In the genomic region with DNA sequence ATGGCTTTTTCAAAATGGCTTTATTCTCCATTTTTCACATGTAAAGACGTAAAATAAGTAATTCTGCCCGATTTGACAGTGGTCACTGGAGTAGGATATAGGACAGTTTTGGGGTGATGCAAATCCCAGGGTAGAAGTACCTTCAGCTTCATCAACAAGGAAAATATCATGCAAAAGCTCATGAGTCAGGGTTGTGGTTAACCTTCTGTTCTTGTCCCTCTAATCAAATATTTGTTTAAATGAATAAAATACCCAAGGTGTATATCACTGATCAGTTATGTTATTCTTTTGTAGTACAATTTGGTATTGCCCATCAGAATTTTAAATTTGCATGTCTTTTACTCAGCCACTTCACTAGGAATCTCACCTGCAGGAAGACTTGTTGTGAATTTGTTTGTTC, we compare ENCODE assay signal across 16 cellular contexts. TPM values are rescaled to one million over a fixed set of nuclear protein-coding genes. Genes with fewer than 3 reads are reported as not detected.
A peak's percentile ranks its signal among the peaks of the same experiment; 100 is the strongest.
DNase-seq lines count a peak whose midpoint lies in the region; ATAC-seq and TF ChIP-seq lines count a peak whose summit lies in the region.
"Had no signal": no experiment of that assay in that cellular context is flagged by ENCODE, and none has a peak within 500 bp of the region (broad histone marks: within the 10 kb centered on the region; RNA-seq: fewer than 3 reads in every experiment).

No MANE protein-coding gene starts in this region.

- DNase-seq in ELR (ENCODE audit: low read depth) (peak; percentile 12), LHCN-M2 (ENCODE audit: low read depth) (peak; percentile 61), fibroblast of mammary gland (ENCODE audit: low read depth) (peak; percentile 40), kidney tubule cell (ENCODE audit: low spot score) (peak; percentile 15), NCI-H524 (lab: John Stamatoyannopoulos, UW) (no peak), Right ventricle myocardium inferior (ENCODE audit: missing footprints) (no peak)
- DNase-seq: CD8-positive, alpha-beta T cell; COR-L47; DMS153; DND-41; GF-D8; H7; KBM-7 had no signal

- ATAC-seq in HG03442 (IDR thresholded peaks at IDR 0.05; ENCODE audit: unreplicated experiment) (no peak), HG03460 (IDR thresholded peaks at IDR 0.05; ENCODE audit: unreplicated experiment) (no peak), Right ventricle myocardium inferior (no peak)
- ATAC-seq: CD8-positive, alpha-beta T cell had no signal

- TF ChIP-seq CTCF in fibroblast of mammary gland (conservative IDR thresholded peaks at IDR 0.05; ENCODE audit: control insufficient read depth, insufficient read depth, low read depth, low read length) = no peak

- intact Hi-C loops in Right ventricle myocardium inferior (cut with DNase I) = no loop called here

- no peak overlapping the region for H3K4me3 ChIP-seq in fibroblast of mammary gland (ENCODE audit: control insufficient read depth, low read depth, low read length)

RNA-seq across cellular contexts. Expression of a gene that starts 40.0 kb away (rescaled TPM):
- total RNA-seq in LHCN-M2 (2014; rRNA removed) (6.2 and 7.6 TPM in 2 replicates), Right ventricle myocardium inferior (17.8 TPM)
- 6.8 TPM for polyA plus RNA-seq in LHCN-M2 (2012)
- total RNA-seq: CD8-positive, alpha-beta T cell had no signal
- polyA plus RNA-seq: CD14-positive monocyte had no signal

Comparison
In these comparisons a context has a peak if more than half of its experiments do, and no peak if none do; other contexts are left out.
1. DNase-seq: peak in ELR (single experiment), LHCN-M2 (single experiment), fibroblast of mammary gland (single experiment) and kidney tubule cell (single experiment); none in NCI-H524 (0 of 2) and Right ventricle myocardium inferior (single experiment).